ENCODE assay signal across 19 cellular contexts in genomic region chr12:131774576-131774975, GRCh38. TPM values are rescaled to one million over a fixed set of nuclear protein-coding genes. Genes with fewer than 3 reads are reported as not detected.
DNase-seq lines count a peak whose midpoint lies in the region; ATAC-seq lines count a peak whose summit lies in the region.
"Had no signal": no experiment of that assay in that cellular context is flagged by ENCODE, and none has a peak within 500 bp of the region (broad histone marks: within the 10 kb centered on the region; RNA-seq: fewer than 3 reads in every experiment).

No MANE protein-coding gene starts in this region.

- ATAC-seq in naive B cell (ENCODE audit: low read depth in 2 of 2) (no peak), GM19463 (IDR thresholded peaks at IDR 0.05; ENCODE audit: unreplicated experiment) (no peak)
- ATAC-seq: effector memory CD8-positive, alpha-beta T cell had no signal

- H3K27ac Mint-ChIP-seq in activated CD4-positive, alpha-beta memory T cell treated with anti-CD3 and anti-CD28 coated beads for 36 hours, result peak overlapping the region; percentile 83
- no peak overlapping the region for H3K27ac Mint-ChIP-seq in activated CD4-positive, alpha-beta memory T cell treated with anti-CD3 and anti-CD28 coated beads, Interleukin-2, amount 10 ng/mL, durations not matched to agents 7 days and 5 days
- peak overlapping the region; percentile 88 to 100 (median 99) for H3K27ac Mint-ChIP-seq in naive B cell
- H3K27ac Mint-ChIP-seq: CD14-positive monocyte; natural killer cell treated with Interleukin-12 subunit alpha and Interleukin-12 subunit beta and Interleukin-15 and Interleukin-18, amount 100 ng/mL, for 72 hours; type B pancreatic cell had no signal

- H3K4me3 Mint-ChIP-seq in activated CD4-positive, alpha-beta memory T cell treated with anti-CD3 and anti-CD28 coated beads for 36 hours, result no peak overlapping the region
- no peak overlapping the region for H3K4me3 Mint-ChIP-seq in activated CD4-positive, alpha-beta memory T cell treated with anti-CD3 and anti-CD28 coated beads, Interleukin-2, amount 10 ng/mL, durations not matched to agents 7 days and 5 days
- peak overlapping the region in 7 of 8 donors; percentile 68 to 98 (median 91) for H3K4me3 Mint-ChIP-seq in naive B cell
- H3K4me3 Mint-ChIP-seq: CD14-positive monocyte; central memory CD8-positive, alpha-beta T cell; effector memory CD8-positive, alpha-beta T cell; natural killer cell treated with Interleukin-12 subunit alpha and Interleukin-12 subunit beta and Interleukin-15 and Interleukin-18, amount 100 ng/mL, for 72 hours; type B pancreatic cell had no signal

- POLR2A ChIA-PET in activated CD4-positive, alpha-beta memory T cell treated with anti-CD3 and anti-CD28 coated beads for 36 hours (lab: Charles Lee), result no interaction called here
- POLR2A ChIA-PET in activated CD4-positive, alpha-beta memory T cell treated with anti-CD3 and anti-CD28 coated beads, Interleukin-2, amount 10 ng/mL, durations not matched to agents 7 days and 5 days (lab: Charles Lee), result interaction anchor here (1.2 kb wide), 1 partner anchor 62 kb away, joined by 3 read pairs; no protein-coding TSS in a partner anchor

- no peak for DNase-seq in activated CD4-positive, alpha-beta memory T cell treated with anti-CD3 and anti-CD28 coated beads for 36 hours
- no peak for DNase-seq in activated CD4-positive, alpha-beta memory T cell treated with anti-CD3 and anti-CD28 coated beads, Interleukin-2, amount 10 ng/mL, durations not matched to agents 7 days and 5 days
- DNase-seq in Jurkat, Clone E6-1 (ENCODE audit: low read depth, low spot score), result peak; percentile 12
- peak; percentile 48 for DNase-seq in astrocyte of the hippocampus (ENCODE audit: low read depth, low spot score)
- no peak for DNase-seq in naive B cell
- no peak for DNase-seq in NCI-H446 (lab: John Stamatoyannopoulos, UW)
- DNase-seq in NOMO-1 (lab: John Stamatoyannopoulos, UW; ENCODE audit: unreplicated experiment in 2 of 2), result no peak
- DNase-seq: activated CD8-positive, alpha-beta memory T cell treated with anti-CD3 and anti-CD28 coated beads, Interleukin-2, amount 50 U/mL, for 4 hours; effector memory CD8-positive, alpha-beta T cell; Karpas-422; NCI-H1417 treated with DMSO at 0.1 percent for 48 hours; psoas muscle had no signal

- H3K36me3 Mint-ChIP-seq in activated CD4-positive, alpha-beta memory T cell treated with anti-CD3 and anti-CD28 coated beads for 36 hours, result peaks cover 53% of the 10 kb centered on the region
- peaks cover 48% of the 10 kb centered on the region for H3K36me3 Mint-ChIP-seq in activated CD4-positive, alpha-beta memory T cell treated with anti-CD3 and anti-CD28 coated beads, Interleukin-2, amount 10 ng/mL, durations not matched to agents 7 days and 5 days (ENCODE audit: low read depth)
- peaks cover 8 to 20% of the 10 kb centered on the region in 2 donors for H3K36me3 Mint-ChIP-seq in naive B cell

- intact Hi-C loops in activated CD4-positive, alpha-beta memory T cell treated with anti-CD3 and anti-CD28 coated beads for 36 hours (cut with micrococcal nuclease), result no loop called here

- no peaks in the 10 kb centered on the region for H3K27me3 Mint-ChIP-seq in activated CD4-positive, alpha-beta memory T cell treated with anti-CD3 and anti-CD28 coated beads for 36 hours
- no peaks in the 10 kb centered on the region for H3K27me3 Mint-ChIP-seq in activated CD4-positive, alpha-beta memory T cell treated with anti-CD3 and anti-CD28 coated beads, Interleukin-2, amount 10 ng/mL, durations not matched to agents 7 days and 5 days
- H3K27me3 Mint-ChIP-seq in naive B cell, result no peaks in the 10 kb centered on the region
- H3K27me3 Mint-ChIP-seq: central memory CD8-positive, alpha-beta T cell; effector memory CD8-positive, alpha-beta T cell; natural killer cell treated with Interleukin-12 subunit alpha and Interleukin-12 subunit beta and Interleukin-15 and Interleukin-18, amount 100 ng/mL, for 72 hours; type B pancreatic cell had no signal

- H3K4me3 ChIP-seq in Jurkat, Clone E6-1 (ENCODE audit: low read length), result peak overlapping the region; percentile 29
- H3K4me3 ChIP-seq: lung, psoas muscle had no signal

- CTCF ChIA-PET in activated CD4-positive, alpha-beta memory T cell treated with anti-CD3 and anti-CD28 coated beads for 36 hours (lab: Charles Lee), result interaction anchor here (1.5 kb wide), 1 partner anchor 20 kb away, joined by 3 read pairs; no protein-coding TSS in a partner anchor
- CTCF ChIA-PET in activated CD4-positive, alpha-beta memory T cell treated with anti-CD3 and anti-CD28 coated beads, Interleukin-2, amount 10 ng/mL, durations not matched to agents 7 days and 5 days (lab: Charles Lee), result interaction anchor here (1.2 kb wide), 1 partner anchor 19 kb away, joined by 3 read pairs; no protein-coding TSS in a partner anchor

- no peaks in the 10 kb centered on the region for H3K9me3 Mint-ChIP-seq in activated CD4-positive, alpha-beta memory T cell treated with anti-CD3 and anti-CD28 coated beads for 36 hours
- H3K9me3 Mint-ChIP-seq in activated CD4-positive, alpha-beta memory T cell treated with anti-CD3 and anti-CD28 coated beads, Interleukin-2, amount 10 ng/mL, durations not matched to agents 7 days and 5 days, result no peaks in the 10 kb centered on the region
- no peaks in the 10 kb centered on the region for H3K9me3 Mint-ChIP-seq in naive B cell
- H3K9me3 Mint-ChIP-seq: activated naive CD4-positive, alpha-beta T cell treated with anti-CD3 and anti-CD28 coated beads, Interleukin-2, amount 50 U/mL, for 72 hours; CD14-positive monocyte; central memory CD8-positive, alpha-beta T cell; effector memory CD8-positive, alpha-beta T cell; natural killer cell treated with Interleukin-12 subunit alpha and Interleukin-12 subunit beta and Interleukin-15 and Interleukin-18, amount 100 ng/mL, for 72 hours; type B pancreatic cell had no signal

- peaks cover 32% of the 10 kb centered on the region for H3K4me1 Mint-ChIP-seq in activated CD4-positive, alpha-beta memory T cell treated with anti-CD3 and anti-CD28 coated beads for 36 hours (ENCODE audit: low read depth)
- peaks cover 26% of the 10 kb centered on the region for H3K4me1 Mint-ChIP-seq in activated CD4-positive, alpha-beta memory T cell treated with anti-CD3 and anti-CD28 coated beads, Interleukin-2, amount 10 ng/mL, durations not matched to agents 7 days and 5 days
- H3K4me1 Mint-ChIP-seq in naive B cell, result peaks cover 59 to 80% (median 69%) of the 10 kb centered on the region in 3 donors

RNA-seq across cellular contexts. Expression of gene MMP17, which starts 53.6 kb away (rescaled TPM):
- total RNA-seq in activated CD4-positive, alpha-beta memory T cell treated with anti-CD3 and anti-CD28 coated beads for 36 hours, result under 1 TPM; 0.48 to 0.87 TPM
- total RNA-seq in activated CD4-positive, alpha-beta memory T cell treated with anti-CD3 and anti-CD28 coated beads, Interleukin-2, amount 10 ng/mL, durations not matched to agents 7 days and 5 days, result 1 to 10 TPM in 1 of 2 experiments, under 1 TPM in 1; 0.48 to 1.1 TPM
- 1.9 TPM for polyA plus RNA-seq in Jurkat, Clone E6-1 (2012; ENCODE audit: insufficient read depth, insufficient read length)
- 10 to 100 TPM in 3 of 6 donors, 1 to 10 TPM in 3; 6.4 to 42.8 (median 10.4) TPM for polyA plus RNA-seq in naive B cell (ENCODE audit: low read depth in 6 of 6)
- total RNA-seq: activated naive CD4-positive, alpha-beta T cell treated with anti-CD3 and anti-CD28 coated beads, Interleukin-2, amount 50 U/mL, for 72 hours; natural killer cell treated with Interleukin-12 subunit alpha and Interleukin-12 subunit beta and Interleukin-15 and Interleukin-18, amount 100 ng/mL, for 72 hours had no signal

Comparison
In these comparisons a context has a peak if more than half of its experiments do, and no peak if none do; other contexts are left out.
1. DNase-seq: peak in Jurkat, Clone E6-1 (single experiment) and astrocyte of the hippocampus (single experiment); none in activated CD4-positive, alpha-beta memory T cell treated with anti-CD3 and anti-CD28 coated beads for 36 hours (single experiment), activated CD4-positive, alpha-beta memory T cell treated with anti-CD3 and anti-CD28 coated beads, Interleukin-2, amount 10 ng/mL, durations not matched to agents 7 days and 5 days (single experiment), naive B cell (single experiment), NCI-H446 (0 of 2) and NOMO-1 (0 of 2).
2. H3K4me3 Mint-ChIP-seq: peak in naive B cell (7 of 8); none in activated CD4-positive, alpha-beta memory T cell treated with anti-CD3 and anti-CD28 coated beads for 36 hours (single experiment) and activated CD4-positive, alpha-beta memory T cell treated with anti-CD3 and anti-CD28 coated beads, Interleukin-2, amount 10 ng/mL, durations not matched to agents 7 days and 5 days (single experiment).